In genomic region chr3:156516951-156517350, GRCh38 we compare ENCODE assay signal across 16 cellular contexts.
"Had no signal": no experiment of that assay in that cellular context is flagged by ENCODE, and none has a peak within 500 bp of the region (broad histone marks: within the 10 kb centered on the region; RNA-seq: fewer than 3 reads in every experiment).

No MANE protein-coding gene starts in this region.

- H3K27me3 ChIP-seq: ascending aorta, cardiac muscle cell had no signal

- H3K9me3 ChIP-seq: ascending aorta, prostate gland had no signal

- ATAC-seq: activated T-cell treated with anti-CD3 and anti-CD28 coated beads, Interleukin-2, amount 50 U/mL, for 4 hours; natural killer cell; stimulated activated naive CD8-positive, alpha-beta T cell treated with anti-CD3 and anti-CD28 coated beads, Interleukin-15, Interleukin-2, amounts not matched to agents 100 U/mL and 50 U/mL, for 24 hours had no signal

- H3K36me3 Mint-ChIP-seq: activated CD4-positive, alpha-beta memory T cell treated with anti-CD3 and anti-CD28 coated beads for 36 hours; activated naive CD8-positive, alpha-beta T cell treated with anti-CD3 and anti-CD28 coated beads for 36 hours; natural killer cell had no signal

- H3K4me1 Mint-ChIP-seq: natural killer cell had no signal

- H3K4me1 ChIP-seq: prostate gland had no signal

- H3K9me3 Mint-ChIP-seq: activated CD4-positive, alpha-beta memory T cell treated with anti-CD3 and anti-CD28 coated beads for 36 hours; activated naive CD8-positive, alpha-beta T cell treated with anti-CD3 and anti-CD28 coated beads for 36 hours; activated T-cell treated with anti-CD3 and anti-CD28 coated beads, Interleukin-2, amount 50 U/mL, for 4 hours; natural killer cell had no signal

- H3K4me3 ChIP-seq: ascending aorta, cardiac muscle cell, coronary artery, prostate gland had no signal

- H3K27ac ChIP-seq: cardiac muscle cell, coronary artery, prostate gland had no signal

- H3K36me3 ChIP-seq: ascending aorta, cardiac muscle cell, prostate gland had no signal

- H3K27ac Mint-ChIP-seq: activated CD4-positive, alpha-beta memory T cell treated with anti-CD3 and anti-CD28 coated beads for 36 hours; activated naive CD8-positive, alpha-beta T cell treated with anti-CD3 and anti-CD28 coated beads for 36 hours; natural killer cell had no signal

- DNase-seq: activated CD4-positive, alpha-beta memory T cell treated with anti-CD3 and anti-CD28 coated beads for 36 hours; activated CD4-positive, alpha-beta T cell treated with anti-CD3 and anti-CD28 coated beads for 1 hour; activated effector memory CD4-positive, alpha-beta T cell treated with anti-CD3 and anti-CD28 coated beads, Interleukin-2, amount 50 U/mL, for 16 hours; activated naive CD8-positive, alpha-beta T cell treated with anti-CD3 and anti-CD28 coated beads for 36 hours; activated T-cell treated with anti-CD3 and anti-CD28 coated beads, Interleukin-2, amount 50 U/mL, for 4 hours; effector CD8-positive, alpha-beta T cell; glutamatergic neuron; natural killer cell; stimulated activated CD4-positive, alpha-beta T cell treated with anti-CD3 and anti-CD28 coated beads, Interleukin-4, amount 100 ng/mL, for 1 hour; stimulated activated CD8-positive, alpha-beta memory T cell treated with anti-CD3 and anti-CD28 coated beads, Interleukin-4, amount 100 ng/mL, for 48 hours; stimulated activated naive CD8-positive, alpha-beta T cell treated with anti-CD3 and anti-CD28 coated beads, Interleukin-15, Interleukin-2, amounts not matched to agents 100 U/mL and 50 U/mL, for 24 hours; T-helper 9 cell had no signal

- H3K4me3 Mint-ChIP-seq: activated CD4-positive, alpha-beta memory T cell treated with anti-CD3 and anti-CD28 coated beads for 36 hours; activated naive CD8-positive, alpha-beta T cell treated with anti-CD3 and anti-CD28 coated beads for 36 hours; activated T-cell treated with anti-CD3 and anti-CD28 coated beads, Interleukin-2, amount 50 U/mL, for 4 hours; natural killer cell had no signal
